ENCODE assay signal across 14 cellular contexts in the genomic region with DNA sequence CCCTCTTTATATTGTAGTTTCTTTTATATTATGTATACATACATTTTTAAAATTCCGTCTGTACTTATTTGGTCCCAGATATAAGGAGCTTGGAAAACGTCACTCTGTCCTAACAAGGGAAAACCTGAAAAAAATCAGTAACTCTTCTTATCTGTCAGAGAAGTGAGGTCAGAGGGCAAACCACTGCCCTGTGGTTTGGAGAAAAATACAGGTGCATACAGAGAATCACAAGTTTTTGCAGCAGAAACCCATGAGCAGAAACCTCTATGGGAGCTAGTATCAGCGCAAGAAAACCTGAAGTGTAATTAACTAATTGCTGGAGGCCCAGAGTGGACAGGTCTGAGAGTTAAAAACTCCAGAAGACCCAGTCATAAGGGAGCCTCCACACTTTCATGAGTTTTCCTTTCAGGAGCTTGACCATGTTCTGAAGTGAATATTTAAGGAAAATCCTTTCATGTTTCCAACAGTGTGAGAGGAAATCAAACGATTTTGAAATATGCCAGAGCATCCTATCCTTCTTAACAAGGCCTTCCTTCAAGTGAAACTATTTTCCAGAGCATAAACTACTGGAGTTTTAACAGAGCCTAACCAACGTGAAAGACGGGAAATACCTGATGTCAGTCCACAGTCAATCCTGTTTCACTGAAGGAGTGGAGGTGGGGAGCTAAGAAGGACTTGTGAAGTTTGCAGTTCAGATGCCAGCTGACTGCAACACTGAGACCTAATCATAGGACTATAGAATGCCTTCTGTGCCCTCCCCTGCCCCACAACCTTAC.
DNase-seq lines count a peak whose midpoint lies in the region; ATAC-seq, FAIRE-seq and TF ChIP-seq lines count a peak whose summit lies in the region.
"Had no signal": no experiment of that assay in that cellular context is flagged by ENCODE, and none has a peak within 500 bp of the region (broad histone marks: within the 10 kb centered on the region; RNA-seq: fewer than 3 reads in every experiment).

No MANE protein-coding gene starts in this region.

- H2BK120ac ChIP-seq in IMR-90 (ENCODE audit: low read depth, low read length) (no peak overlapping the region), trophoblast cell (ENCODE audit: insufficient read depth, low read length, poor library complexity) (no peak overlapping the region)

- no peak for TF ChIP-seq CTCF in IMR-90 (conservative IDR thresholded peaks at IDR 0.05; ENCODE audit: low read depth, low read length)
- TF ChIP-seq CTCF in bronchial epithelial cell (IDR thresholded peaks at IDR 0.05; ENCODE audit: insufficient read depth, low read length, severe bottlenecking) = no peak
- no peak for TF ChIP-seq CTCF in transverse colon (IDR thresholded peaks at IDR 0.05)
- no peak for TF ChIP-seq CTCF in endothelial cell (IDR thresholded peaks at IDR 0.05; ENCODE audit: unreplicated experiment)

- no peaks in the 10 kb centered on the region for H3K4me1 Mint-ChIP-seq in activated naive CD8-positive, alpha-beta T cell treated with anti-CD3 and anti-CD28 coated beads, Interleukin-2, amount 50 U/mL, for 24 hours
- no peaks in the 10 kb centered on the region for H3K4me1 Mint-ChIP-seq in endothelial cell (ENCODE audit: unreplicated experiment)
- H3K4me1 Mint-ChIP-seq in activated T-cell treated with anti-CD3 and anti-CD28 coated beads, Interleukin-2, amount 50 U/mL, for 72 hours (ENCODE audit: low read depth) = no peaks in the 10 kb centered on the region
- H3K4me1 Mint-ChIP-seq: CD14-positive monocyte, GM23338 had no signal

- no peaks in the 10 kb centered on the region for H3K27me3 Mint-ChIP-seq in activated naive CD8-positive, alpha-beta T cell treated with anti-CD3 and anti-CD28 coated beads, Interleukin-2, amount 50 U/mL, for 24 hours
- no peaks in the 10 kb centered on the region for H3K27me3 Mint-ChIP-seq in endothelial cell (ENCODE audit: unreplicated experiment)
- H3K27me3 Mint-ChIP-seq in activated T-cell treated with anti-CD3 and anti-CD28 coated beads, Interleukin-2, amount 50 U/mL, for 72 hours (ENCODE audit: low read depth) = no peaks in the 10 kb centered on the region

- H2AK5ac ChIP-seq in IMR-90 (ENCODE audit: low read depth, low read length) (no peak overlapping the region), trophoblast cell (ENCODE audit: low read length) (no peak overlapping the region)

- H3K4me3 ChIP-seq in IMR-90 (ENCODE audit: insufficient read depth, low read depth, low read length) (no peak overlapping the region), bronchial epithelial cell (ENCODE audit: low read depth, low read length) (no peak overlapping the region), trophoblast cell (ENCODE audit: low read depth, low read length) (no peak overlapping the region), transverse colon (no peak overlapping the region)
- H3K4me3 ChIP-seq: A549, GM23338, HAP-1 had no signal

- 100% methylated on average over 1 of the region's 6 CpGs; no CpG with 5 or more reads in 1 of the 2 experiments for WGBS in IMR-90 (ENCODE audit: extremely low coverage in 2 of 2, insufficient read length in 1 of 2), 2 experiments
- WGBS in trophoblast cell (ENCODE audit: extremely low coverage, insufficient coverage, insufficient read length) = no CpG with 5 or more reads among the region's 6 CpGs
- WGBS in transverse colon (ENCODE audit: low coverage in 1 of 2), 2 donors = 78 to 81% methylated on average over 6 of the region's 6 CpGs

- no peak overlapping the region for H3K56ac ChIP-seq in IMR-90 (ENCODE audit: extremely low read depth, insufficient read depth, low read length)

- no peak overlapping the region for H2BK15ac ChIP-seq in IMR-90 (ENCODE audit: low read depth, low read length)

- no peak overlapping the region for H2BK12ac ChIP-seq in trophoblast cell (ENCODE audit: low read length)

- H3K79me1 ChIP-seq in IMR-90 (ENCODE audit: low read depth in 1 of 2, low read length in 2 of 2) (no peaks in the 10 kb centered on the region), trophoblast cell (ENCODE audit: low read length) (no peaks in the 10 kb centered on the region)

- no peaks in the 10 kb centered on the region for H4K20me1 ChIP-seq in IMR-90 (ENCODE audit: insufficient read depth, low read length)

- no peak for TF ChIP-seq EP300 in transverse colon (IDR thresholded peaks at IDR 0.05; ENCODE audit: low read depth)

- H3K4ac ChIP-seq in IMR-90 (ENCODE audit: low read depth, low read length) = no peak overlapping the region
- H3K4ac ChIP-seq in trophoblast cell (ENCODE audit: low read depth, low read length) = no peak overlapping the region

- no peak overlapping the region for H2BK20ac ChIP-seq in IMR-90 (ENCODE audit: low read depth, low read length)

- H3K4me2 ChIP-seq in IMR-90 (ENCODE audit: low read depth, low read length) (no peak overlapping the region), trophoblast cell (ENCODE audit: low read length) (peak overlapping the region; percentile 41)
- H3K4me2 ChIP-seq: A549, GM23338 had no signal

- no peak overlapping the region for H2AK9ac ChIP-seq in IMR-90 (replicated peaks; ENCODE audit: low read depth, low read length, poor library complexity)

- no peak overlapping the region for H4K91ac ChIP-seq in IMR-90 (ENCODE audit: insufficient read depth, low read depth, low read length)
- no peak overlapping the region for H4K91ac ChIP-seq in trophoblast cell (ENCODE audit: low read depth, low read length)

- no peak overlapping the region for H3K4me3 Mint-ChIP-seq in activated naive CD8-positive, alpha-beta T cell treated with anti-CD3 and anti-CD28 coated beads, Interleukin-2, amount 50 U/mL, for 24 hours
- H3K4me3 Mint-ChIP-seq in endothelial cell (ENCODE audit: unreplicated experiment) = no peak overlapping the region
- H3K4me3 Mint-ChIP-seq in activated T-cell treated with anti-CD3 and anti-CD28 coated beads, Interleukin-2, amount 50 U/mL, for 72 hours = no peak overlapping the region
- H3K4me3 Mint-ChIP-seq: CD14-positive monocyte; CD8-positive, alpha-beta T cell; GM23338 had no signal

- no peaks in the 10 kb centered on the region for H3K79me2 ChIP-seq in trophoblast cell (ENCODE audit: control insufficient read depth, insufficient read depth, low read length, poor library complexity)

- no peak for DNase-seq in IMR-90
- DNase-seq in bronchial epithelial cell (ENCODE audit: low read depth) = peak; percentile 12
- peak in 1 of 2 donors; percentile 4 for DNase-seq in trophoblast cell
- DNase-seq in transverse colon = no peak
- no peak for DNase-seq in activated naive CD8-positive, alpha-beta T cell treated with anti-CD3 and anti-CD28 coated beads, Interleukin-2, amount 50 U/mL, for 24 hours
- no peak for DNase-seq in endothelial cell (ENCODE audit: low spot score)
- DNase-seq in activated T-cell treated with anti-CD3 and anti-CD28 coated beads, Interleukin-2, amount 50 U/mL, for 72 hours = no peak
- DNase-seq: Caco-2; CD8-positive, alpha-beta T cell had no signal

- H3K9me1 ChIP-seq in IMR-90 (ENCODE audit: insufficient read depth, low read length) = no peaks in the 10 kb centered on the region

- no peak overlapping the region for H2AFZ ChIP-seq in IMR-90 (replicated peaks; ENCODE audit: low read length, poor library complexity)
- no peak overlapping the region for H2AFZ ChIP-seq in trophoblast cell (ENCODE audit: insufficient read depth, low read length, poor library complexity)
- H2AFZ ChIP-seq: GM23338 had no signal

- H3K9me3 ChIP-seq in IMR-90 (ENCODE audit: control insufficient read depth, insufficient read depth, low read length) (no peaks in the 10 kb centered on the region), trophoblast cell (ENCODE audit: insufficient read depth, low read depth, low read length) (no peaks in the 10 kb centered on the region), transverse colon (no peaks in the 10 kb centered on the region)
- H3K9me3 ChIP-seq: A549, Caco-2, HAP-1 had no signal

- no peak overlapping the region for H3K9ac ChIP-seq in IMR-90 (ENCODE audit: low read depth, low read length)
- no peak overlapping the region for H3K9ac ChIP-seq in trophoblast cell (ENCODE audit: low read length)

- TF ChIP-seq RAD21 in IMR-90 (IDR thresholded peaks at IDR 0.05; ENCODE audit: low read length) = no peak

- dilution Hi-C loops in IMR-90 (cut with HindIII; ENCODE audit: low sequenced_read_pairs, unreplicated experiment) = no loop called here

- POLR2A ChIA-PET in IMR-90 (lab: Charles Lee; ENCODE audit: unreplicated experiment) = no interaction called here

- TF ChIP-seq POLR2A in IMR-90 (IDR thresholded peaks at IDR 0.05; ENCODE audit: low read depth, low read length) = no peak
- TF ChIP-seq POLR2A in transverse colon (IDR thresholded peaks at IDR 0.05) = no peak

- peaks cover 6% of the 10 kb centered on the region for H3K36me3 Mint-ChIP-seq in activated naive CD8-positive, alpha-beta T cell treated with anti-CD3 and anti-CD28 coated beads, Interleukin-2, amount 50 U/mL, for 24 hours (ENCODE audit: low read depth)
- H3K36me3 Mint-ChIP-seq in endothelial cell (ENCODE audit: low read depth, unreplicated experiment) = no peaks in the 10 kb centered on the region
- H3K36me3 Mint-ChIP-seq in activated T-cell treated with anti-CD3 and anti-CD28 coated beads, Interleukin-2, amount 50 U/mL, for 72 hours (ENCODE audit: insufficient read depth in 2 of 2) = peaks cover 2 to 4% of the 10 kb centered on the region in 2 donors
- H3K36me3 Mint-ChIP-seq: CD14-positive monocyte had no signal

- H3K14ac ChIP-seq in IMR-90 (replicated peaks; ENCODE audit: low read depth, low read length) (no peak overlapping the region), trophoblast cell (ENCODE audit: low read length) (no peak overlapping the region)

- H3K27ac ChIP-seq in IMR-90 (ENCODE audit: insufficient read depth, low read length) (no peak overlapping the region), trophoblast cell (ENCODE audit: low read depth, low read length) (no peak overlapping the region), transverse colon (peak overlapping the region in 3 of 4 donors; percentile 26 to 44 (median 42))
- H3K27ac ChIP-seq: A549 had no signal

- no peak overlapping the region for H4K12ac ChIP-seq in trophoblast cell (ENCODE audit: low read depth, low read length)

- no peak for FAIRE-seq in bronchial epithelial cell (lab: Jason Lieb, UNC)
- FAIRE-seq: A549, GM18507 had no signal

- H3K36me3 ChIP-seq in IMR-90 (ENCODE audit: control insufficient read depth, insufficient read depth, low read length) (no peaks in the 10 kb centered on the region), bronchial epithelial cell (ENCODE audit: control insufficient read depth, insufficient read depth, low read length) (no peaks in the 10 kb centered on the region), trophoblast cell (ENCODE audit: control insufficient read depth in 1 of 2, insufficient read depth in 2 of 2, low read length in 2 of 2) (no peaks in the 10 kb centered on the region), transverse colon (no peaks in the 10 kb centered on the region)
- H3K36me3 ChIP-seq: HAP-1 had no signal

- no TSS peak for BruUV-seq in IMR-90 (replicated peaks; lab: Mats Ljungman, UMichigan)

- intact Hi-C loops in IMR-90 (cut with micrococcal nuclease) = no loop called here
- intact Hi-C loops in transverse colon (cut with DNase I; ENCODE audit: low total_unique reads) = no loop called here

- H3K23ac ChIP-seq in IMR-90 (ENCODE audit: low read depth, low read length) (no peak overlapping the region), trophoblast cell (ENCODE audit: low read length) (no peak overlapping the region)

- H3K18ac ChIP-seq in IMR-90 (ENCODE audit: low read depth, low read length) (peak overlapping the region; percentile 37), trophoblast cell (ENCODE audit: low read length) (no peak overlapping the region)

- no peak overlapping the region for H4K8ac ChIP-seq in IMR-90 (ENCODE audit: low read depth in 2 of 2, low read length in 2 of 2)
- H4K8ac ChIP-seq in trophoblast cell (ENCODE audit: low read depth, low read length) = no peak overlapping the region

- H3K4me1 ChIP-seq in IMR-90 (ENCODE audit: control insufficient read depth, insufficient read depth, low read length) (peaks cover 4% of the 10 kb centered on the region), trophoblast cell (ENCODE audit: control insufficient read depth in 1 of 2, insufficient read depth in 2 of 2, low read length in 2 of 2) (peaks cover 0 to 3% of the 10 kb centered on the region in 2 experiments), transverse colon (peaks cover 0 to 5% (median 0%) of the 10 kb centered on the region in 4 donors)
- H3K4me1 ChIP-seq: A549, Caco-2, HAP-1 had no signal

- in situ Hi-C loops in IMR-90 (cut with MboI; ENCODE audit: low sequenced_read_pairs) = no loop called here
- in situ Hi-C loops in transverse colon (cut with MboI; ENCODE audit: low pct_ligation_motif_present in 1 of 4, low pct_unique_long_range_greater_than_20kb in 1 of 4, low sequenced_read_pairs in 3 of 4) = no loop called here

- ATAC-seq in IMR-90 (ENCODE audit: low read depth) = no peak
- ATAC-seq in activated naive CD8-positive, alpha-beta T cell treated with anti-CD3 and anti-CD28 coated beads, Interleukin-2, amount 50 U/mL, for 24 hours = no peak
- ATAC-seq in activated T-cell treated with anti-CD3 and anti-CD28 coated beads, Interleukin-2, amount 50 U/mL, for 72 hours (replicated peaks in 1 of 2) = no peak
- ATAC-seq: A549; CD8-positive, alpha-beta T cell; GM23338 had no signal

- no peak overlapping the region for H2BK5ac ChIP-seq in IMR-90 (ENCODE audit: low read depth, low read length, poor library complexity, severe bottlenecking)
- H2BK5ac ChIP-seq in trophoblast cell (ENCODE audit: low read depth, low read length, poor library complexity) = no peak overlapping the region

- CTCF ChIA-PET in IMR-90 (lab: Yijun Ruan, JAX) = no interaction called here

- no peak overlapping the region for H3K27ac Mint-ChIP-seq in activated naive CD8-positive, alpha-beta T cell treated with anti-CD3 and anti-CD28 coated beads, Interleukin-2, amount 50 U/mL, for 24 hours
- H3K27ac Mint-ChIP-seq in endothelial cell (ENCODE audit: unreplicated experiment) = no peak overlapping the region
- H3K27ac Mint-ChIP-seq in activated T-cell treated with anti-CD3 and anti-CD28 coated beads, Interleukin-2, amount 50 U/mL, for 72 hours = no peak overlapping the region
- H3K27ac Mint-ChIP-seq: CD14-positive monocyte; CD8-positive, alpha-beta T cell; GM23338 had no signal

- H3K27me3 ChIP-seq in IMR-90 (ENCODE audit: control insufficient read depth, insufficient read depth, low read length) = no peaks in the 10 kb centered on the region
- no peaks in the 10 kb centered on the region for H3K27me3 ChIP-seq in bronchial epithelial cell (ENCODE audit: control insufficient read depth, insufficient read depth, low read length)
- H3K27me3 ChIP-seq in trophoblast cell (ENCODE audit: insufficient read depth, low read length) = no peaks in the 10 kb centered on the region
- H3K27me3 ChIP-seq in transverse colon = no peaks in the 10 kb centered on the region

- H4K5ac ChIP-seq in IMR-90 (ENCODE audit: low read depth, low read length) = no peak overlapping the region; the same call in 1 of the 2 replicates

- peaks cover 19% of the 10 kb centered on the region for H3K9me3 Mint-ChIP-seq in activated naive CD8-positive, alpha-beta T cell treated with anti-CD3 and anti-CD28 coated beads, Interleukin-2, amount 50 U/mL, for 24 hours
- no peaks in the 10 kb centered on the region for H3K9me3 Mint-ChIP-seq in endothelial cell (ENCODE audit: unreplicated experiment)
- peaks cover 4 to 6% of the 10 kb centered on the region in 2 donors for H3K9me3 Mint-ChIP-seq in activated T-cell treated with anti-CD3 and anti-CD28 coated beads, Interleukin-2, amount 50 U/mL, for 72 hours
- H3K9me3 Mint-ChIP-seq: GM23338 had no signal

Comparison
In these comparisons a context has a peak if more than half of its experiments do, and no peak if none do; other contexts are left out.
1. H3K27ac ChIP-seq: peak in transverse colon (3 of 4); none in IMR-90 (single experiment) and trophoblast cell (single experiment).